8 cellular contexts compared by ENCODE assay signal in the genomic region with DNA sequence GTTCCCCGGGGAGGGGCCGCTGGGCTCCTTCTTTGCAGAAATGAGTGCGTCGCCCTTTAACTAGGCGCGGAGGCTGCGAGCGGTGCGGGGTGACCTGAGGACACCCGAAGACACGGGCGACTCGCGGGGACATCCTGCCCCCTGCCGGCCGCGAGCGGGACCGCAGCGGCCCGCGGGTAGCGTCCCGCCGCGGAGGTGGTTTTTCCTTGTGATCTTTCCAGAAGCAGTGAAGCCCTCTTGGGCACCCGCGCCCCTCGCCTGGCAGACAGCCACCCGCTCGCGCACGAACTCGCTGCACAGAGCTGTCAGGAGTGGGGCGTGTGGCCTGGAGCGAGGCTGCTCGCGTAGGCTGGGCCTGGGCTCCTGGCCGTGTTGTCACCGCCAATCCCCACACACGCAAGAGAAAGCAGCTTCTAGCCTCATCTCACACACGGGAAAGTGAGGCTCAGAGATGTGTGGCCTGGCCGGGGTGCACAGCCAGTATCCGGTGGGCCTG.
DNase-seq lines count a peak whose midpoint lies in the region; ATAC-seq and TF ChIP-seq lines count a peak whose summit lies in the region.

No MANE protein-coding gene starts in this region.

- TF ChIP-seq CTCF in GM12865 (IDR thresholded peaks at IDR 0.05; ENCODE audit: insufficient read depth, low read depth, low read length, missing control alignments), result peak; percentile 94

- peak; percentile 54 for ATAC-seq in HG02870 (IDR thresholded peaks at IDR 0.05; ENCODE audit: unreplicated experiment)
- peak; percentile 99 for ATAC-seq in left lobe of liver

- H3K4me3 ChIP-seq in GM12865 (ENCODE audit: low read depth, low read length), result no peak overlapping the region

- DNase-seq in GM12865 (ENCODE audit: low read depth), result peak; percentile 69
- DNase-seq in NCI-H2171 treated with DMSO at 0.1 percent for 48 hours (lab: John Stamatoyannopoulos, UW), result peak; percentile 82
- peak; percentile 64 for DNase-seq in activated CD4-positive, alpha-beta T cell treated with anti-CD3 and anti-CD28 coated beads for 1 hour
- DNase-seq in cerebellar cortex (ENCODE audit: low spot score), result peak; percentile 76
- peak; percentile 77 for DNase-seq in left lobe of liver (ENCODE audit: low spot score)
- DNase-seq in stimulated activated CD4-positive, alpha-beta T cell treated with anti-CD3 and anti-CD28 coated beads, Interleukin-2, amount 100 ng/mL, for 24 hours, result peak; percentile 79 to 82
- no peak for DNase-seq in GF-D8 (lab: John Stamatoyannopoulos, UW)
